Comparison of ENCODE assay signal across 18 cellular contexts in genomic region chr1:16430598-16430997, GRCh38. TPM values are rescaled to one million over a fixed set of nuclear protein-coding genes. Genes with fewer than 3 reads are reported as not detected.
DNase-seq lines count a peak whose midpoint lies in the region; ATAC-seq, FAIRE-seq and TF ChIP-seq lines count a peak whose summit lies in the region.
"Had no signal": no experiment of that assay in that cellular context is flagged by ENCODE, and none has a peak within 500 bp of the region (broad histone marks: within the 10 kb centered on the region; RNA-seq: fewer than 3 reads in every experiment).

No MANE protein-coding gene starts in this region.

- no peak for FAIRE-seq in HepG2 (lab: Jason Lieb, UNC)
- FAIRE-seq: kidney had no signal

- ATAC-seq in HepG2 = peak; percentile 65
- no peak for ATAC-seq in right lobe of liver
- no peak for ATAC-seq in GM18520 (IDR thresholded peaks at IDR 0.05; ENCODE audit: unreplicated experiment)
- ATAC-seq: stimulated activated memory B cell treated with anti-CD40 and anti-IgM and Interleukin-4, amounts not matched to agents 10 μg/mL and 1 μg/mL and 100 μg/mL, for 72 hours had no signal

- no peak overlapping the region for H2AFZ ChIP-seq in HepG2 (ENCODE audit: low read length)

- H3K27ac ChIP-seq in HepG2 (ENCODE audit: extremely low read length, insufficient read depth, low read length) (no peak overlapping the region), right lobe of liver (no peak overlapping the region), transverse colon (no peak overlapping the region)
- H3K27ac ChIP-seq: dorsolateral prefrontal cortex, vagina had no signal

- H3K27me3 ChIP-seq in HepG2 (ENCODE audit: control insufficient read depth in 1 of 2, insufficient read depth in 2 of 2, low read length in 2 of 2) (no peaks in the 10 kb centered on the region; a peak in 1 of 5 replicates), right lobe of liver (no peaks in the 10 kb centered on the region), transverse colon (no peaks in the 10 kb centered on the region)
- H3K27me3 ChIP-seq: dorsolateral prefrontal cortex, vagina had no signal

- H3K9ac ChIP-seq in HepG2 (ENCODE audit: insufficient read depth, low read depth, low read length) = no peak overlapping the region

- no peaks in the 10 kb centered on the region for H4K20me1 ChIP-seq in HepG2 (ENCODE audit: insufficient read depth, low read length)

- TF ChIP-seq EP300 in HepG2 (IDR thresholded peaks at IDR 0.05; ENCODE audit: low read depth in 2 of 2, low read length in 2 of 2) (no peak), HepG2 (CRISPR knock-in tag; IDR thresholded peaks at IDR 0.05; ENCODE audit: borderline replicate concordance) (no peak), transverse colon (IDR thresholded peaks at IDR 0.05; ENCODE audit: low read depth) (no peak)

- H3K4me1 ChIP-seq in HepG2 (ENCODE audit: insufficient read depth, low read length) (peaks cover 34% of the 10 kb centered on the region), right lobe of liver (peaks cover 0 to 5% (median 0%) of the 10 kb centered on the region in 4 donors), transverse colon (no peaks in the 10 kb centered on the region)
- H3K4me1 ChIP-seq: vagina had no signal

- H3K9me3 ChIP-seq in HepG2 (ENCODE audit: low read length) = no peaks in the 10 kb centered on the region
- no peaks in the 10 kb centered on the region for H3K9me3 ChIP-seq in right lobe of liver
- no peaks in the 10 kb centered on the region for H3K9me3 ChIP-seq in transverse colon
- H3K9me3 ChIP-seq: vagina had no signal

- WGBS in HepG2 (ENCODE audit: low lambda C conversion rate) = 51% methylated on average over 3 of the region's 3 CpGs
- WGBS in right lobe of liver (ENCODE audit: insufficient coverage, low coverage, low lambda C conversion rate, missing lambda C conversion rate) = 70% methylated on average over 1 of the region's 3 CpGs
- 67 to 82% methylated on average over 1 to 3 of the region's 3 CpGs for WGBS in transverse colon (ENCODE audit: low coverage in 1 of 2), 2 donors

- TF ChIP-seq POLR2A in HepG2 (IDR thresholded peaks at IDR 0.05; ENCODE audit: insufficient read depth in 1 of 2, low read depth in 2 of 2, low read length in 2 of 2) (no peak), right lobe of liver (IDR thresholded peaks at IDR 0.05) (no peak), NB4 (IDR thresholded peaks at IDR 0.05; ENCODE audit: extremely low read depth, insufficient read length) (no peak), transverse colon (IDR thresholded peaks at IDR 0.05) (no peak)

- TF ChIP-seq CTCF in HepG2 (CRISPR knock-in tag; IDR thresholded peaks at IDR 0.05) = no peak
- no peak for TF ChIP-seq CTCF in right lobe of liver (IDR thresholded peaks at IDR 0.05)
- no peak for TF ChIP-seq CTCF in NB4 (IDR thresholded peaks at IDR 0.05; ENCODE audit: low read depth, low read length)
- TF ChIP-seq CTCF in transverse colon (IDR thresholded peaks at IDR 0.05) = no peak

- DNase-seq in HepG2 (ENCODE audit: low spot score) (no peak), right lobe of liver (no peak), NB4 (ENCODE audit: low read depth) (peak; percentile 36), amniotic epithelial cell (ENCODE audit: low read depth) (peak; percentile 21), transverse colon (no peak), dedifferentiated amniotic fluid mesenchymal stem cell (ENCODE audit: extremely low spot score) (no peak)
- no peak for DNase-seq in stimulated activated CD4-positive, alpha-beta T cell treated with anti-CD3 and anti-CD28 coated beads, Interleukin-12 subunit alpha, Interleukin-12 subunit beta, amount 100 ng/mL, for 4 hours
- DNase-seq: activated CD4-positive, alpha-beta T cell treated with anti-CD3 and anti-CD28 coated beads, Interleukin-2, amount 10 ng/mL, durations not matched to agents 24 days and 14 days; dorsolateral prefrontal cortex; kidney; NCI-H187 treated with DMSO at 0.1 percent for 48 hours; stimulated activated CD4-positive, alpha-beta T cell treated with anti-CD3 and anti-CD28 coated beads, Interleukin-4, amount 100 ng/mL, for 1 hour; T-helper 1 cell had no signal

- no peaks in the 10 kb centered on the region for H3K79me2 ChIP-seq in HepG2 (ENCODE audit: insufficient read depth, low read length)

- CTCF ChIA-PET in HepG2 (lab: Yijun Ruan, JAX; ENCODE audit: low intra/inter-chr PET ratio, low total read pairs) = no interaction called here

- no TSS peak for BruUV-seq in HepG2 (replicated peaks; lab: Mats Ljungman, UMichigan)

- in situ Hi-C loops in HepG2 (cut with HindIII; ENCODE audit: extremely low pct_ligation_motif_present, low pct_unique_long_range_greater_than_20kb) = no loop called here
- in situ Hi-C loops in transverse colon (cut with MboI; ENCODE audit: low pct_ligation_motif_present in 1 of 4, low pct_unique_long_range_greater_than_20kb in 1 of 4, low sequenced_read_pairs in 3 of 4) = no loop called here

- no peak overlapping the region for H3K4me3 ChIP-seq in HepG2 (replicated peaks in 1 of 3; ENCODE audit: insufficient read depth in 1 of 3, low read depth in 2 of 3, low read length in 3 of 3)
- H3K4me3 ChIP-seq in right lobe of liver = no peak overlapping the region
- no peak overlapping the region for H3K4me3 ChIP-seq in NB4 (ENCODE audit: low read depth, low read length)
- no peak overlapping the region for H3K4me3 ChIP-seq in transverse colon
- H3K4me3 ChIP-seq: dorsolateral prefrontal cortex, vagina had no signal

- POLR2A ChIA-PET in HepG2 (lab: Yijun Ruan, JAX) = no interaction called here

- TF ChIP-seq RAD21 in HepG2 (CRISPR knock-in tag; IDR thresholded peaks at IDR 0.05) = no peak

- no peak overlapping the region for H3K4me2 ChIP-seq in HepG2 (ENCODE audit: low read depth, low read length)

- intact Hi-C loops in HepG2 (cut with micrococcal nuclease; ENCODE audit: unreplicated experiment) = no loop called here
- intact Hi-C loops in right lobe of liver (cut with DNase I) = no loop called here
- intact Hi-C loops in transverse colon (cut with DNase I; ENCODE audit: low total_unique reads) = no loop called here

- H3K36me3 ChIP-seq in HepG2 (replicated peaks in 1 of 2; ENCODE audit: control insufficient read depth in 1 of 2, insufficient read depth in 2 of 2, low read length in 2 of 2) (no peaks in the 10 kb centered on the region), right lobe of liver (no peaks in the 10 kb centered on the region), transverse colon (no peaks in the 10 kb centered on the region)
- H3K36me3 ChIP-seq: vagina had no signal

TF ChIP-seq in HepG2, 621 proteins besides CTCF, POLR2A, EP300 and RAD21 (continues in another document):
- TF ChIP-seq CBX5 (CRISPR knock-in tag; IDR thresholded peaks at IDR 0.05; ENCODE audit: borderline replicate concordance) = no peak

RNA-seq across cellular contexts. Expression of gene SPATA21, which starts 6.6 kb away (rescaled TPM):
- total RNA-seq in HepG2 (2016; rRNA removed; fragmentation: Illumina TruSeq; extraction: Trizol) = 0.21 and 0.80 TPM in 2 replicates
- total RNA-seq in HepG2 (2016; cell fraction: cytosol; rRNA removed; fragmentation: Illumina TruSeq; extraction: Trizol; ENCODE audit: low read depth) = 0.35 and 0.51 TPM in 2 replicates
- 0.25 and 0.74 TPM in 2 replicates for total RNA-seq in HepG2 (2016; cell fraction: insoluble cytoplasmic fraction; rRNA removed; fragmentation: Illumina TruSeq; extraction: Trizol)
- 0.21 and 0.40 TPM in 2 replicates for total RNA-seq in HepG2 (2016; cell fraction: membrane; rRNA removed; fragmentation: Illumina TruSeq; extraction: Trizol)
- total RNA-seq in HepG2 (2016; cell fraction: nucleus; rRNA removed; fragmentation: Illumina TruSeq; extraction: Trizol) = 1.3 and 1.5 TPM in 2 replicates
- polyA plus RNA-seq in HepG2 (2011; rRNA removed) = 1.4 and 1.8 TPM in 2 replicates
- polyA plus RNA-seq in HepG2 (2011; cell fraction: cytosol; rRNA removed) = 0.54 and 1.0 TPM in 2 replicates
- 7.5 and 11.1 TPM in 2 replicates for polyA plus RNA-seq in HepG2 (2011; cell fraction: nucleus; rRNA removed)
- 0.85 and 0.95 TPM in 2 replicates for polyA plus RNA-seq in HepG2 (2012)
- polyA plus RNA-seq in HepG2 (2016; cell fraction: cytosol; fragmentation: Illumina TruSeq; extraction: Trizol; ENCODE audit: low read depth) = 0.08 and 0.24 TPM in 2 replicates
- 0.33 and 0.38 TPM in 2 replicates for polyA plus RNA-seq in HepG2 (2016; cell fraction: insoluble cytoplasmic fraction; fragmentation: Illumina TruSeq; extraction: Trizol; ENCODE audit: low read depth)
- 0.07 and 0.15 TPM in 2 replicates for polyA plus RNA-seq in HepG2 (2016; cell fraction: membrane; fragmentation: Illumina TruSeq; extraction: Trizol; ENCODE audit: low read depth)
- polyA plus RNA-seq in HepG2 (2016; cell fraction: nucleus; fragmentation: Illumina TruSeq; extraction: Trizol; ENCODE audit: insufficient read depth, low read depth) = 4.4 and 5.3 TPM in 2 replicates
- 0.26 TPM in 1 of 2 replicates, not detected in the other for polyA minus RNA-seq in HepG2 (2011; rRNA and poly(A)+ RNA removed; ENCODE audit: low replicate concordance)
- polyA minus RNA-seq in HepG2 (2011; cell fraction: cytosol; rRNA and poly(A)+ RNA removed) = 0.30 and 0.70 TPM in 2 replicates
- polyA minus RNA-seq in HepG2 (2011; cell fraction: nucleus; rRNA and poly(A)+ RNA removed) = 0.75 and 0.77 TPM in 2 replicates
- total RNA-seq in right lobe of liver = 1 to 10 TPM in 2 of 6 experiments, not detected in 4; 1.6 to 1.8 TPM
- total RNA-seq in transverse colon = not detected
- total RNA-seq: activated CD4-positive, alpha-beta T cell treated with anti-CD3 and anti-CD28 coated beads, Interleukin-2, amount 10 ng/mL, durations not matched to agents 24 days and 14 days; HT-29; kidney; renal cortical epithelial cell; vagina had no signal

RNA-seq across cellular contexts. Expression of gene NECAP2, which starts 9.9 kb away (rescaled TPM):
- total RNA-seq in HepG2 (2016; rRNA removed; fragmentation: Illumina TruSeq; extraction: Trizol) (52.3 and 62.6 TPM in 2 replicates), right lobe of liver (10 to 100 TPM; 13.9 to 28.3 (median 24.2) TPM), transverse colon (10 to 100 TPM; 34.4 to 58.2 (median 52.4) TPM)
- total RNA-seq in HepG2 (2016; cell fraction: cytosol; rRNA removed; fragmentation: Illumina TruSeq; extraction: Trizol; ENCODE audit: low read depth) = 9.4 and 10.0 TPM in 2 replicates
- total RNA-seq in HepG2 (2016; cell fraction: insoluble cytoplasmic fraction; rRNA removed; fragmentation: Illumina TruSeq; extraction: Trizol) = 51.2 and 64.2 TPM in 2 replicates
- 20.2 and 23.2 TPM in 2 replicates for total RNA-seq in HepG2 (2016; cell fraction: membrane; rRNA removed; fragmentation: Illumina TruSeq; extraction: Trizol)
- total RNA-seq in HepG2 (2016; cell fraction: nucleus; rRNA removed; fragmentation: Illumina TruSeq; extraction: Trizol) = 22.1 and 26.7 TPM in 2 replicates
- polyA plus RNA-seq in HepG2 (2011; rRNA removed) = 38.5 and 41.0 TPM in 2 replicates
- polyA plus RNA-seq in HepG2 (2011; cell fraction: cytosol; rRNA removed) = 48.1 and 54.1 TPM in 2 replicates
- 22.4 and 27.6 TPM in 2 replicates for polyA plus RNA-seq in HepG2 (2011; cell fraction: nucleus; rRNA removed)
- 24.9 and 33.4 TPM in 2 replicates for polyA plus RNA-seq in HepG2 (2012)
- 7.1 and 7.3 TPM in 2 replicates for polyA plus RNA-seq in HepG2 (2016; cell fraction: cytosol; fragmentation: Illumina TruSeq; extraction: Trizol; ENCODE audit: low read depth)
- polyA plus RNA-seq in HepG2 (2016; cell fraction: insoluble cytoplasmic fraction; fragmentation: Illumina TruSeq; extraction: Trizol; ENCODE audit: low read depth) = 55.1 and 59.1 TPM in 2 replicates
- 10.5 and 12.4 TPM in 2 replicates for polyA plus RNA-seq in HepG2 (2016; cell fraction: membrane; fragmentation: Illumina TruSeq; extraction: Trizol; ENCODE audit: low read depth)
- polyA plus RNA-seq in HepG2 (2016; cell fraction: nucleus; fragmentation: Illumina TruSeq; extraction: Trizol; ENCODE audit: insufficient read depth, low read depth) = 30.2 and 30.4 TPM in 2 replicates
- 43.7 and 55.9 TPM in 2 replicates for polyA minus RNA-seq in HepG2 (2011; rRNA and poly(A)+ RNA removed; ENCODE audit: low replicate concordance)
- polyA minus RNA-seq in HepG2 (2011; cell fraction: cytosol; rRNA and poly(A)+ RNA removed) = 21.5 and 24.9 TPM in 2 replicates
- 18.5 and 22.5 TPM in 2 replicates for polyA minus RNA-seq in HepG2 (2011; cell fraction: nucleus; rRNA and poly(A)+ RNA removed)

Comparison
In these comparisons a context has a peak if more than half of its experiments do, and no peak if none do; other contexts are left out.
1. DNase-seq: peak in NB4 (single experiment) and amniotic epithelial cell (single experiment); none in HepG2 (single experiment), right lobe of liver (0 of 3), transverse colon (single experiment), dedifferentiated amniotic fluid mesenchymal stem cell (single experiment) and stimulated activated CD4-positive, alpha-beta T cell treated with anti-CD3 and anti-CD28 coated beads, Interleukin-12 subunit alpha, Interleukin-12 subunit beta, amount 100 ng/mL, for 4 hours (single experiment).